In genomic region chr7:128738570-128739047, GRCh38 we compare ENCODE assay signal across 8 cellular contexts. TPM values are rescaled to one million over a fixed set of nuclear protein-coding genes. Genes with fewer than 3 reads are reported as not detected.
DNase-seq lines count a peak whose midpoint lies in the region; ATAC-seq and TF ChIP-seq lines count a peak whose summit lies in the region.

No MANE protein-coding gene starts in this region.

- no peaks in the 10 kb centered on the region for H3K27me3 ChIP-seq in CD8-positive, alpha-beta memory T cell (ENCODE audit: insufficient read depth, low read length, poor library complexity, severe bottlenecking)
- H3K27me3 ChIP-seq in duodenal mucosa (ENCODE audit: control insufficient read depth in 1 of 2, insufficient read depth in 2 of 2, low read length in 2 of 2) (no peaks in the 10 kb centered on the region), muscle layer of colon (ENCODE audit: control insufficient read depth in 1 of 2, insufficient read depth in 2 of 2, low read length in 2 of 2) (no peaks in the 10 kb centered on the region)

- peaks cover 0 to 12% (median 0%) of the 10 kb centered on the region in 3 donors for H3K36me3 Mint-ChIP-seq in CD8-positive, alpha-beta memory T cell

- peaks cover 43% of the 10 kb centered on the region for H3K79me2 ChIP-seq in OCI-LY7 (ENCODE audit: insufficient read depth, low read depth, low read length)

- H3K4me1 Mint-ChIP-seq in CD8-positive, alpha-beta memory T cell = peaks cover 38 to 50% (median 45%) of the 10 kb centered on the region in 3 donors

- peak overlapping the region; percentile 89 for H3K4me2 ChIP-seq in OCI-LY7 (ENCODE audit: low read length)

- ATAC-seq in GM21526 (IDR thresholded peaks at IDR 0.05; ENCODE audit: low FRiP score, unreplicated experiment) (peak; percentile 4), HG03097 (IDR thresholded peaks at IDR 0.05; ENCODE audit: low FRiP score, unreplicated experiment) (no peak)

- H3K27me3 Mint-ChIP-seq in CD8-positive, alpha-beta memory T cell = no peaks in the 10 kb centered on the region

- no peak for TF ChIP-seq CTCF in OCI-LY7 (conservative IDR thresholded peaks at IDR 0.05; ENCODE audit: low read length)

- peak overlapping the region; percentile 56 to 99 for H3K9ac ChIP-seq in duodenal mucosa (ENCODE audit: low read depth in 1 of 2, low read length in 2 of 2)
- H3K9ac ChIP-seq in muscle layer of colon (ENCODE audit: low read length) = peak overlapping the region; percentile 43

- no peaks in the 10 kb centered on the region for H3K9me2 ChIP-seq in OCI-LY7 (ENCODE audit: insufficient read depth, low read length)

- no peaks in the 10 kb centered on the region for H3K9me3 ChIP-seq in CD8-positive, alpha-beta memory T cell (ENCODE audit: low read length)
- H3K9me3 ChIP-seq in OCI-LY7 (ENCODE audit: low read length) = no peaks in the 10 kb centered on the region
- no peaks in the 10 kb centered on the region for H3K9me3 ChIP-seq in duodenal mucosa (ENCODE audit: control insufficient read depth in 1 of 2, low read length in 2 of 2)
- no peaks in the 10 kb centered on the region for H3K9me3 ChIP-seq in muscle layer of colon (ENCODE audit: low read length)

- peaks cover 27% of the 10 kb centered on the region for H3K4me1 ChIP-seq in CD8-positive, alpha-beta memory T cell (ENCODE audit: insufficient read depth, low read length)
- H3K4me1 ChIP-seq in OCI-LY7 (ENCODE audit: insufficient read depth, low read length, poor library complexity, severe bottlenecking) (peaks cover 25% of the 10 kb centered on the region), duodenal mucosa (ENCODE audit: control insufficient read depth in 1 of 2, insufficient read depth in 2 of 2, low read length in 2 of 2) (peaks cover 19 to 34% of the 10 kb centered on the region in 2 donors), muscle layer of colon (ENCODE audit: insufficient read depth, low read length) (peaks cover 28% of the 10 kb centered on the region)

- CTCF ChIA-PET in CD8-positive, alpha-beta memory T cell (lab: Charles Lee) = interaction anchor here (0.9 to 2.0 kb wide), 4 partner anchors 10 to 144 kb away, joined by 3 to 5 read pairs (median 4); no protein-coding TSS in a partner anchor
- CTCF ChIA-PET in OCI-LY7 (lab: Charles Lee; ENCODE audit: unreplicated experiment) = interaction anchor here (0.5 to 0.9 kb wide), 2 partner anchors 19 to 20 kb away, joined by 3 to 5 read pairs; no protein-coding TSS in a partner anchor

- peak overlapping the region; percentile 98 for H3K27ac ChIP-seq in CD8-positive, alpha-beta memory T cell (ENCODE audit: low read depth, low read length)
- peak overlapping the region; percentile 22 for H3K27ac ChIP-seq in OCI-LY7 (ENCODE audit: low read depth, low read length, poor library complexity, severe bottlenecking)
- H3K27ac ChIP-seq in duodenal mucosa (ENCODE audit: low read depth, low read length) = peak overlapping the region; percentile 60
- H3K27ac ChIP-seq in muscle layer of colon (ENCODE audit: low read depth, low read length) = peak overlapping the region; percentile 93

- H4K20me1 ChIP-seq in OCI-LY7 (ENCODE audit: insufficient read depth, low read length) = peaks cover 25% of the 10 kb centered on the region

- H3K4me3 Mint-ChIP-seq in CD8-positive, alpha-beta memory T cell = peak overlapping the region; percentile 94 to 100 (median 99)

- POLR2A ChIA-PET in CD8-positive, alpha-beta memory T cell (lab: Charles Lee) = interaction anchor here (0.5 to 1.0 kb wide), 4 partner anchors 11 to 125 kb away, joined by 3 to 4 read pairs (median 3); no protein-coding TSS in a partner anchor
- POLR2A ChIA-PET in OCI-LY7 (lab: Charles Lee) = interaction anchor here (0.6 to 4.8 kb wide), 16 partner anchors 7 to 145 kb away, joined by 3 to 17 read pairs (median 4); partner anchors contain the start of gene ATP6V1F

- no peaks in the 10 kb centered on the region for H3K36me3 ChIP-seq in CD8-positive, alpha-beta memory T cell (ENCODE audit: insufficient read depth, low read length)
- H3K36me3 ChIP-seq in OCI-LY7 (ENCODE audit: insufficient read depth, low read length) (peaks cover 18% of the 10 kb centered on the region; the same call in 1 of the 2 replicates), duodenal mucosa (ENCODE audit: control insufficient read depth in 1 of 2, insufficient read depth in 2 of 2, low read length in 2 of 2) (no peaks in the 10 kb centered on the region), muscle layer of colon (ENCODE audit: insufficient read depth, low read length) (no peaks in the 10 kb centered on the region)

- H3K9me3 Mint-ChIP-seq in CD8-positive, alpha-beta memory T cell = no peaks in the 10 kb centered on the region

- intact Hi-C loops in OCI-LY7 (cut with micrococcal nuclease; ENCODE audit: unreplicated experiment) = loop anchor here (1.0 kb wide), 1 partner anchor 53 kb away; the partner anchor contains the start of gene CCDC136

- DNase-seq in CD8-positive, alpha-beta memory T cell = peak in 1 of 5 donors; percentile 23
- DNase-seq in OCI-LY7 (ENCODE audit: low spot score) (peak; percentile 3), NCI-H82 treated with DMSO at 0.1 percent for 48 hours (lab: John Stamatoyannopoulos, UW; ENCODE audit: unreplicated experiment) (no peak), SKM-1 (lab: John Stamatoyannopoulos, UW; ENCODE audit: unreplicated experiment) (no peak)

- peak overlapping the region; percentile 91 to 99 (median 98) for H3K27ac Mint-ChIP-seq in CD8-positive, alpha-beta memory T cell

- TSS peak; percentile 99 for BruUV-seq in OCI-LY7 (replicated peaks; lab: Mats Ljungman, UMichigan)

- peak overlapping the region; percentile 96 for H3K4me3 ChIP-seq in CD8-positive, alpha-beta memory T cell (ENCODE audit: low read length)
- H3K4me3 ChIP-seq in OCI-LY7 (ENCODE audit: low read depth, low read length, poor library complexity, severe bottlenecking) (peak overlapping the region; percentile 87), duodenal mucosa (ENCODE audit: low read depth in 1 of 2, low read length in 2 of 2) (peak overlapping the region; percentile 90 to 92), muscle layer of colon (ENCODE audit: low read depth in 1 of 2, low read length in 2 of 2) (peak overlapping the region; percentile 47 to 98)

- H2AFZ ChIP-seq in OCI-LY7 (ENCODE audit: low read length) = peak overlapping the region; percentile 73

RNA-seq across cellular contexts. Expression of gene CALU, which starts 0.6 kb away (rescaled TPM):
- total RNA-seq in CD8-positive, alpha-beta memory T cell = 10 to 100 TPM; 51.4 to 52.0 TPM
- 28.8 TPM for polyA plus RNA-seq in CD8-positive, alpha-beta memory T cell
- 45.6 and 61.3 TPM in 2 replicates for total RNA-seq in OCI-LY7 (2014; rRNA removed; shearing (Covaris generic))
- total RNA-seq in OCI-LY7 (2022) = 52.8 and 57.7 TPM in 2 replicates

RNA-seq across cellular contexts. Expression of gene OPN1SW, which starts 37.0 kb away (rescaled TPM):
- not detected for total RNA-seq in CD8-positive, alpha-beta memory T cell
- polyA plus RNA-seq in CD8-positive, alpha-beta memory T cell = not detected
- total RNA-seq in OCI-LY7 (2014; rRNA removed; shearing (Covaris generic)) = not detected in 2 replicates
- total RNA-seq in OCI-LY7 (2022) = not detected in 2 replicates

RNA-seq across cellular contexts. Expression of gene CCDC136, which starts 53.2 kb away (rescaled TPM):
- 1 to 10 TPM; 8.7 to 9.0 TPM for total RNA-seq in CD8-positive, alpha-beta memory T cell
- 2.6 TPM for polyA plus RNA-seq in CD8-positive, alpha-beta memory T cell
- 11.0 and 11.7 TPM in 2 replicates for total RNA-seq in OCI-LY7 (2014; rRNA removed; shearing (Covaris generic))
- 33.5 and 38.7 TPM in 2 replicates for total RNA-seq in OCI-LY7 (2022)

Comparison
In these comparisons a context has a peak if more than half of its experiments do, and no peak if none do; other contexts are left out.
1. H3K27ac ChIP-seq: peak in every context shown above with its lines; median percentile 98 in CD8-positive, alpha-beta memory T cell; 93 in muscle layer of colon; 60 in duodenal mucosa; 22 in OCI-LY7.